ENCODE assay signal across 9 cellular contexts in genomic region chr19:29687244-29687896, GRCh38. TPM values are rescaled to one million over a fixed set of nuclear protein-coding genes. Genes with fewer than 3 reads are reported as not detected.
DNase-seq lines count a peak whose midpoint lies in the region; ATAC-seq and TF ChIP-seq lines count a peak whose summit lies in the region.
"Had no signal": no experiment of that assay in that cellular context is flagged by ENCODE, and none has a peak within 500 bp of the region (broad histone marks: within the 10 kb centered on the region; RNA-seq: fewer than 3 reads in every experiment).

No MANE protein-coding gene starts in this region.

- ATAC-seq in T-helper 17 cell = no peak
- no peak for ATAC-seq in right lobe of liver
- no peak for ATAC-seq in GM21786 (IDR thresholded peaks at IDR 0.05; ENCODE audit: unreplicated experiment)

- TF ChIP-seq POLR2A in right lobe of liver (IDR thresholded peaks at IDR 0.05) (no peak), testis (IDR thresholded peaks at IDR 0.05) (no peak)

- WGBS in right lobe of liver (ENCODE audit: insufficient coverage, low coverage, low lambda C conversion rate, missing lambda C conversion rate) = 67% methylated on average over 15 of the region's 17 CpGs
- 66 to 78% methylated on average over 17 of the region's 17 CpGs for WGBS in testis, 2 donors

- H3K4me3 Mint-ChIP-seq in HFFc6 = peak overlapping the region; percentile 92
- H3K4me3 Mint-ChIP-seq in T-helper 17 cell = peak overlapping the region; percentile 55
- H3K4me3 Mint-ChIP-seq in CD14-positive monocyte = peak overlapping the region in 1 of 2 donors; percentile 20
- H3K4me3 Mint-ChIP-seq: neural crest cell had no signal

- H3K4me3 ChIP-seq in fibroblast of pulmonary artery (replicated peaks; ENCODE audit: low read depth, low read length) (peak overlapping the region; percentile 25), right lobe of liver (no peak overlapping the region), testis (no peak overlapping the region)

- H3K36me3 ChIP-seq in right lobe of liver (no peaks in the 10 kb centered on the region), testis (ENCODE audit: low read depth, missing control alignments) (no peaks in the 10 kb centered on the region)

- H3K27me3 ChIP-seq in right lobe of liver = no peaks in the 10 kb centered on the region
- no peaks in the 10 kb centered on the region for H3K27me3 ChIP-seq in testis

- H3K27ac Mint-ChIP-seq in HFFc6 = peak overlapping the region; percentile 98
- no peak overlapping the region for H3K27ac Mint-ChIP-seq in T-helper 17 cell
- peak overlapping the region in 2 of 7 donors; percentile 12 to 57 for H3K27ac Mint-ChIP-seq in CD14-positive monocyte

- peaks cover 14% of the 10 kb centered on the region for H3K36me3 Mint-ChIP-seq in HFFc6 (ENCODE audit: low read depth)
- peaks cover 7% of the 10 kb centered on the region for H3K36me3 Mint-ChIP-seq in T-helper 17 cell (ENCODE audit: low read depth)
- H3K36me3 Mint-ChIP-seq in CD14-positive monocyte = no peaks in the 10 kb centered on the region

- no peak overlapping the region for H3K27ac ChIP-seq in right lobe of liver
- H3K27ac ChIP-seq in testis = peak overlapping the region in 1 of 2 donors; percentile 55

- H3K27me3 Mint-ChIP-seq in HFFc6 (ENCODE audit: insufficient read depth) (no peaks in the 10 kb centered on the region; the same call in none of the 2 replicates), T-helper 17 cell (no peaks in the 10 kb centered on the region), CD14-positive monocyte (ENCODE audit: low read depth in 3 of 3) (peaks cover 3 to 7% (median 5%) of the 10 kb centered on the region in 3 donors)

- H3K9me3 ChIP-seq in T-helper 17 cell (ENCODE audit: control insufficient read depth, low read length, poor library complexity, severe bottlenecking) (no peaks in the 10 kb centered on the region), right lobe of liver (peaks cover 0 to 4% (median 0%) of the 10 kb centered on the region in 4 donors), testis (no peaks in the 10 kb centered on the region)

- H3K4me1 Mint-ChIP-seq in HFFc6 (ENCODE audit: low read depth) (peaks cover 28% of the 10 kb centered on the region), T-helper 17 cell (peaks cover 29% of the 10 kb centered on the region), CD14-positive monocyte (peaks cover 9% of the 10 kb centered on the region)

- intact Hi-C loops in right lobe of liver (cut with DNase I) = no loop called here
- intact Hi-C loops in testis (cut with DNase I; ENCODE audit: low total_unique reads) = no loop called here
- intact Hi-C loops in CD14-positive monocyte (cut with micrococcal nuclease) = no loop called here

- H3K9me3 Mint-ChIP-seq in HFFc6 (peaks cover 22% of the 10 kb centered on the region), CD14-positive monocyte (peaks cover 4 to 15% (median 10%) of the 10 kb centered on the region in 7 donors)
- H3K9me3 Mint-ChIP-seq: neural crest cell had no signal

- DNase-seq in HFFc6 (peak; percentile 96), T-helper 17 cell (no peak), fibroblast of pulmonary artery (ENCODE audit: low read depth) (peak; percentile 92), right lobe of liver (no peak), testis (no peak), CD14-positive monocyte (ENCODE audit: low spot score) (no peak)
- peak; percentile 76 for DNase-seq in stimulated activated CD8-positive, alpha-beta memory T cell treated with anti-CD3 and anti-CD28 coated beads, Interleukin-4, amount 100 ng/mL, for 48 hours

- H3K4me1 ChIP-seq in right lobe of liver (peaks cover 0 to 8% (median 3%) of the 10 kb centered on the region in 4 donors), testis (peaks cover 9% of the 10 kb centered on the region)

- TF ChIP-seq CTCF in HFFc6 (IDR thresholded peaks at IDR 0.05) (no peak), fibroblast of pulmonary artery (IDR thresholded peaks at IDR 0.05; ENCODE audit: low read length, missing control alignments) (no peak), right lobe of liver (IDR thresholded peaks at IDR 0.05) (no peak), testis (IDR thresholded peaks at IDR 0.05) (no peak), CD14-positive monocyte (IDR thresholded peaks at IDR 0.05) (no peak)

RNA-seq across cellular contexts. Expression of gene PLEKHF1, which starts 22.1 kb away (rescaled TPM):
- 1 to 10 TPM; 1.4 to 2.8 (median 2.6) TPM for total RNA-seq in HFFc6 (2021; fragmentation: NEBNext Ultra II Directional; extraction: Animal tissue kit (Norgen Biotek cat#: 25700))
- total RNA-seq in T-helper 17 cell (10 to 100 TPM; 13.5 to 20.7 TPM), right lobe of liver (10 to 100 TPM in 2 of 6 experiments, 1 to 10 TPM in 4; 5.6 to 13.8 (median 9.8) TPM), testis (10 to 100 TPM; 13.5 to 26.2 TPM)
- polyA plus RNA-seq in testis (ENCODE audit: insufficient read depth, low read depth, low replicate concordance) (6.3 TPM), CD14-positive monocyte (under 1 TPM; 0.11 to 0.26 TPM)

RNA-seq across cellular contexts. Expression of gene C19orf12, which starts 27.7 kb away (rescaled TPM):
- total RNA-seq in HFFc6 (2021; fragmentation: NEBNext Ultra II Directional; extraction: Animal tissue kit (Norgen Biotek cat#: 25700)) = 10 to 100 TPM; 23.3 to 32.7 (median 24.7) TPM
- total RNA-seq in T-helper 17 cell (10 to 100 TPM; 16.6 to 18.6 TPM), right lobe of liver (10 to 100 TPM; 35.2 to 62.8 (median 52.4) TPM), testis (10 to 100 TPM; 28.8 to 40.5 TPM)
- polyA plus RNA-seq in testis (ENCODE audit: insufficient read depth, low read depth, low replicate concordance) (20.8 TPM), CD14-positive monocyte (1 to 10 TPM; 6.0 to 8.0 TPM)

Comparison
In these comparisons a context has a peak if more than half of its experiments do, and no peak if none do; other contexts are left out.
1. DNase-seq: peak in HFFc6 (single experiment), fibroblast of pulmonary artery (single experiment) and stimulated activated CD8-positive, alpha-beta memory T cell treated with anti-CD3 and anti-CD28 coated beads, Interleukin-4, amount 100 ng/mL, for 48 hours (single experiment); none in T-helper 17 cell (0 of 3), right lobe of liver (0 of 3), testis (single experiment) and CD14-positive monocyte (single experiment).